Comparison of ENCODE assay signal across 28 cellular contexts in the genomic region with DNA sequence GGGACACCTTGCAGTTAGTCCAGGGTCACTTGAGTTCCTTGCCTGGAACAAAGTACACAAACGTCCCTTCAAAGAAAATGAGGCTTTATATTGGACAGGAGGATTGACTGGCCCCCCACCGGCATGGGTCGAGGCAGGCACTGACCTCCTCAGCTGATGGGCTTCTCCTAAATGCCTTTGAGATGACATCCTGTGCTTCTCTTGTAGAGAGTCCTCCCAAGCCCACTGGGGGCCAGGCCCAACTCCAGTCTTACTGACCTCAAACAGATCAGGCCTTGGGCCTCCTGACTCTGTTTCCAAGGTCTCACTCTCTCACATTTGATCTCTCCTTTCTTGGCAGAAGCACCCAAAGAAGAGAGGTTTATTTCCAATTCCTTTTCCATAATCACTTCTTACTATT.
DNase-seq lines count a peak whose midpoint lies in the region; ATAC-seq, FAIRE-seq and TF ChIP-seq lines count a peak whose summit lies in the region.
"Had no signal": no experiment of that assay in that cellular context is flagged by ENCODE, and none has a peak within 500 bp of the region (broad histone marks: within the 10 kb centered on the region; RNA-seq: fewer than 3 reads in every experiment).

No MANE protein-coding gene starts in this region.

- no peak overlapping the region for H3K4me3 Mint-ChIP-seq in neural crest cell
- H3K4me3 Mint-ChIP-seq: CD14-positive monocyte; CD4-positive, CD25-positive, alpha-beta regulatory T cell; CD8-positive, alpha-beta T cell had no signal

- H4K20me1 ChIP-seq in H1 (replicated peaks in 1 of 2; ENCODE audit: control insufficient read depth in 1 of 2, insufficient read depth in 2 of 2, low read length in 2 of 2) = no peaks in the 10 kb centered on the region
- H4K20me1 ChIP-seq: BLaER1 had no signal

- no peak overlapping the region for H3K56ac ChIP-seq in H1 (replicated peaks; ENCODE audit: insufficient read length, low read depth, low read length)
- no peak overlapping the region for H3K56ac ChIP-seq in mesendoderm (ENCODE audit: low read length)

- H3K4me1 ChIP-seq in H1 (replicated peaks in 1 of 4; ENCODE audit: control insufficient read depth in 3 of 4, insufficient read depth in 4 of 4, low read length in 3 of 4) (peaks cover 1 to 21% (median 12%) of the 10 kb centered on the region in 4 experiments), mesendoderm (ENCODE audit: control insufficient read depth, low read depth, low read length) (no peaks in the 10 kb centered on the region), neuronal stem cell (ENCODE audit: control insufficient read depth in 2 of 2, insufficient read depth in 1 of 2, low read depth in 1 of 2, low read length in 2 of 2) (peaks cover 16 to 29% of the 10 kb centered on the region in 2 donors)
- H3K4me1 ChIP-seq: BE2C, BLaER1 had no signal

- no peak overlapping the region for H2BK20ac ChIP-seq in H1 (ENCODE audit: low read length)

- H3K14ac ChIP-seq in H1 (ENCODE audit: insufficient read length) (no peak overlapping the region), neuronal stem cell (ENCODE audit: low read length) (no peak overlapping the region)

- H3K79me1 ChIP-seq in H1 (ENCODE audit: low read depth, low read length) (no peaks in the 10 kb centered on the region), mesendoderm (ENCODE audit: low read length) (no peaks in the 10 kb centered on the region), neuronal stem cell (ENCODE audit: low read depth, low read length) (no peaks in the 10 kb centered on the region)

- H3K27me3 ChIP-seq in H1 (replicated peaks in 1 of 4; ENCODE audit: control insufficient read depth in 3 of 4, extremely low read depth in 1 of 4, insufficient read depth in 3 of 4, low read length in 3 of 4) = no peaks in the 10 kb centered on the region
- H3K27me3 ChIP-seq in mesendoderm (ENCODE audit: insufficient read depth, low read length, poor library complexity) = no peaks in the 10 kb centered on the region
- H3K27me3 ChIP-seq in neuronal stem cell (ENCODE audit: control insufficient read depth in 3 of 3, insufficient read depth in 3 of 3, low read depth in 1 of 3, low read length in 3 of 3) = no peaks in the 10 kb centered on the region
- H3K27me3 ChIP-seq: BLaER1 had no signal

- TF ChIP-seq RAD21 in H1 (IDR thresholded peaks at IDR 0.05 in 1 of 2, conservative IDR thresholded peaks at IDR 0.05 in 1 of 2; ENCODE audit: low read depth in 2 of 2, low read length in 2 of 2) = no peak

- no peaks in the 10 kb centered on the region for H3K27me3 Mint-ChIP-seq in neural crest cell (ENCODE audit: low read depth)
- H3K27me3 Mint-ChIP-seq: CD4-positive, CD25-positive, alpha-beta regulatory T cell had no signal

- H3K9me3 Mint-ChIP-seq in neural crest cell = peaks cover 3% of the 10 kb centered on the region
- H3K9me3 Mint-ChIP-seq: CD8-positive, alpha-beta T cell had no signal

- peaks cover 9 to 15% of the 10 kb centered on the region in 2 experiments; a peak in 1 of 4 replicates for H3K9me3 ChIP-seq in H1 (ENCODE audit: insufficient read depth in 2 of 2, low read depth in 1 of 2, low read length in 1 of 2)
- H3K9me3 ChIP-seq in neuronal stem cell (replicated peaks in 1 of 2; ENCODE audit: control insufficient read depth in 2 of 2, insufficient read depth in 1 of 2, low read depth in 1 of 2, low read length in 2 of 2) = no peaks in the 10 kb centered on the region
- H3K9me3 ChIP-seq: BE2C had no signal

- H3K9ac ChIP-seq in H1 (replicated peaks in 1 of 4; ENCODE audit: extremely low read depth in 1 of 4, low read depth in 3 of 4, low read length in 3 of 4) (no peak overlapping the region), mesendoderm (ENCODE audit: low read length) (no peak overlapping the region), neuronal stem cell (ENCODE audit: low read depth, low read length, poor library complexity) (no peak overlapping the region)
- H3K9ac ChIP-seq: BLaER1 had no signal

- peaks cover 9% of the 10 kb centered on the region for H3K36me3 Mint-ChIP-seq in neural crest cell (ENCODE audit: low read depth)
- H3K36me3 Mint-ChIP-seq: CD14-positive monocyte; CD4-positive, CD25-positive, alpha-beta regulatory T cell; CD8-positive, alpha-beta T cell had no signal

- H3K4me2 ChIP-seq in H1 (ENCODE audit: insufficient read depth in 1 of 2, low read depth in 2 of 2, low read length in 2 of 2) = no peak overlapping the region
- H3K4me2 ChIP-seq in mesendoderm (ENCODE audit: low read length) = no peak overlapping the region
- H3K4me2 ChIP-seq in neuronal stem cell (ENCODE audit: insufficient read depth, low read length, poor library complexity, severe bottlenecking) = no peak overlapping the region
- H3K4me2 ChIP-seq: BLaER1 had no signal

- no peak overlapping the region for H4K8ac ChIP-seq in H1 (ENCODE audit: extremely low read depth, insufficient read depth, low read length)
- no peak overlapping the region for H4K8ac ChIP-seq in mesendoderm (ENCODE audit: low read depth, low read length)
- no peak overlapping the region for H4K8ac ChIP-seq in neuronal stem cell (ENCODE audit: low read depth, low read length)

- TF ChIP-seq EP300 in H1 (IDR thresholded peaks at IDR 0.05; ENCODE audit: borderline replicate concordance in 1 of 2, low read depth in 2 of 2, low read length in 2 of 2) = no peak

- H3K36me3 ChIP-seq in H1 (ENCODE audit: control insufficient read depth in 2 of 4, insufficient read depth in 4 of 4, low read length in 3 of 4) = no peaks in the 10 kb centered on the region; a peak in 1 of 8 replicates
- H3K36me3 ChIP-seq in mesendoderm (ENCODE audit: control insufficient read depth, insufficient read depth, low read length) = no peaks in the 10 kb centered on the region
- H3K36me3 ChIP-seq in neuronal stem cell (replicated peaks in 1 of 2; ENCODE audit: control insufficient read depth in 2 of 2, insufficient read depth in 2 of 2, low read length in 2 of 2) = no peaks in the 10 kb centered on the region
- H3K36me3 ChIP-seq: BE2C, BLaER1 had no signal

- H3K4ac ChIP-seq in H1 (replicated peaks; ENCODE audit: insufficient read length, low read depth, low read length) (no peak overlapping the region), mesendoderm (ENCODE audit: low read depth, low read length) (no peak overlapping the region), neuronal stem cell (ENCODE audit: low read length) (no peak overlapping the region)

- H3K79me2 ChIP-seq in H1 (ENCODE audit: control insufficient read depth in 1 of 2, insufficient read depth in 2 of 2, low read length in 2 of 2) (no peaks in the 10 kb centered on the region), mesendoderm (ENCODE audit: control insufficient read depth, insufficient read depth, low read length) (no peaks in the 10 kb centered on the region)

- peaks cover 45% of the 10 kb centered on the region for H3K4me1 Mint-ChIP-seq in neural crest cell
- H3K4me1 Mint-ChIP-seq: CD14-positive monocyte; CD4-positive, CD25-positive, alpha-beta regulatory T cell had no signal

- H4K5ac ChIP-seq in H1 (ENCODE audit: insufficient read length, low read depth, low read length) = no peak overlapping the region
- no peak overlapping the region for H4K5ac ChIP-seq in mesendoderm (ENCODE audit: low read length)

- no peak for TF ChIP-seq POLR2A in H1 (IDR thresholded peaks at IDR 0.05; ENCODE audit: control extremely low read depth in 1 of 2, low read depth in 2 of 2, low read length in 2 of 2)

- 90% methylated on average over 3 of the region's 3 CpGs; no CpG with 5 or more reads in 1 of the 2 experiments for WGBS in H1 (ENCODE audit: extremely low coverage in 1 of 2, insufficient coverage in 1 of 2, insufficient read length in 1 of 2, insufficient replicate concordance in 2 of 2, low coverage in 1 of 2, low lambda C conversion rate in 2 of 2, missing lambda C conversion rate in 1 of 2), 2 experiments
- WGBS in mesendoderm (ENCODE audit: extremely low coverage, insufficient coverage, low lambda C conversion rate) = no CpG with 5 or more reads among the region's 3 CpGs
- WGBS in neuronal stem cell (ENCODE audit: extremely low coverage in 2 of 2, insufficient read length in 2 of 2, insufficient replicate concordance in 1 of 2), 2 donors = no CpG with 5 or more reads among the region's 3 CpGs

- H2BK12ac ChIP-seq in H1 (ENCODE audit: low read depth, low read length) (0 out of 2 replicates have a peak overlapping the region, but pooled peaks have one; percentile 33), neuronal stem cell (ENCODE audit: low read length) (no peak overlapping the region)

- H2BK5ac ChIP-seq in H1 (ENCODE audit: low read depth, low read length) = no peak overlapping the region
- H2BK5ac ChIP-seq in mesendoderm (ENCODE audit: low read length) = no peak overlapping the region
- no peak overlapping the region for H2BK5ac ChIP-seq in neuronal stem cell (ENCODE audit: low read length)

- H3K27ac ChIP-seq in H1 (ENCODE audit: low read depth, low read length) (no peak overlapping the region), mesendoderm (ENCODE audit: low read depth, low read length) (no peak overlapping the region), neuronal stem cell (replicated peaks; ENCODE audit: low read length) (peak overlapping the region; percentile 37)
- H3K27ac ChIP-seq: BLaER1 had no signal

- no peak overlapping the region for H2BK120ac ChIP-seq in H1 (replicated peaks; ENCODE audit: low read depth, low read length)
- H2BK120ac ChIP-seq in mesendoderm (ENCODE audit: low read depth, low read length) = no peak overlapping the region
- no peak overlapping the region for H2BK120ac ChIP-seq in neuronal stem cell (ENCODE audit: low read depth, low read length)

- intact Hi-C loops in cardiac septum (cut with DNase I) = no loop called here

- H3K27ac Mint-ChIP-seq in neural crest cell (ENCODE audit: unreplicated experiment) = no peak overlapping the region
- H3K27ac Mint-ChIP-seq: CD14-positive monocyte; CD8-positive, alpha-beta T cell had no signal

- TF ChIP-seq CTCF in H1 (IDR thresholded peaks at IDR 0.05; ENCODE audit: control extremely low read depth in 1 of 3, insufficient read depth in 1 of 3, low read depth in 1 of 3, low read length in 3 of 3) = no peak
- no peak for TF ChIP-seq CTCF in neural crest cell (conservative IDR thresholded peaks at IDR 0.05)

- H2BK15ac ChIP-seq in H1 (ENCODE audit: low read length) (no peak overlapping the region), mesendoderm (replicated peaks; ENCODE audit: low read depth) (no peak overlapping the region), neuronal stem cell (ENCODE audit: low read length) (no peak overlapping the region)

- DNase-seq in H1 (ENCODE audit: low read depth in 1 of 2, low spot score in 2 of 2) (no peak), mesendoderm (no peak), neural crest cell (ENCODE audit: low read depth, low spot score) (peak; percentile 2), neuronal stem cell (ENCODE audit: low spot score) (no peak), cardiac septum (ENCODE audit: low spot score) (no peak), HTR-8/SVneo (ENCODE audit: insufficient read length, low spot score) (no peak), NCI-H82 treated with DMSO at 0.1 percent for 48 hours (lab: John Stamatoyannopoulos, UW; ENCODE audit: unreplicated experiment) (no peak)
- DNase-seq: 8988T; ACHN; BE2C; C1 segment of cervical spinal cord; CD4-positive, CD25-positive, alpha-beta regulatory T cell; CD8-positive, alpha-beta T cell; COR-L47; DMS 273 treated with DMSO at 0.1 percent for 48 hours; DMS153; DMS53; DMS79; DND-41; EL; GDM1 had no signal

- no peak for ATAC-seq in GM21367 (IDR thresholded peaks at IDR 0.05; ENCODE audit: unreplicated experiment)
- ATAC-seq: CD8-positive, alpha-beta T cell; GM12878 had no signal

- H2AFZ ChIP-seq in H1 (ENCODE audit: low read length) = no peak overlapping the region
- H2AFZ ChIP-seq in neuronal stem cell (ENCODE audit: low read length) = no peak overlapping the region

- H3K23ac ChIP-seq in H1 (ENCODE audit: insufficient read length) (no peak overlapping the region), mesendoderm (ENCODE audit: low read length) (no peak overlapping the region), neuronal stem cell (ENCODE audit: low read depth, low read length, poor library complexity) (no peak overlapping the region)

- H3K23me2 ChIP-seq in H1 (ENCODE audit: low read depth, low read length) = no peaks in the 10 kb centered on the region

- no peak for FAIRE-seq in H1 (lab: Jason Lieb, UNC)
- FAIRE-seq in HTR-8/SVneo (lab: Jason Lieb, UNC) = no peak
- FAIRE-seq: A204.1, GM12878, GM12892, GM18507 had no signal

- no peak overlapping the region for H4K91ac ChIP-seq in H1 (replicated peaks; ENCODE audit: insufficient read length, low read length)
- no peak overlapping the region for H4K91ac ChIP-seq in neuronal stem cell (ENCODE audit: low read depth, low read length, poor library complexity)

- no peak overlapping the region for H3K4me3 ChIP-seq in H1 (ENCODE audit: extremely low read depth in 1 of 4, insufficient read depth in 2 of 4, low read depth in 3 of 4, low read length in 4 of 4)
- H3K4me3 ChIP-seq in mesendoderm (ENCODE audit: low read length) = no peak overlapping the region
- no peak overlapping the region for H3K4me3 ChIP-seq in neuronal stem cell (ENCODE audit: low read length in 2 of 2)
- H3K4me3 ChIP-seq: BLaER1, GM12878 had no signal

- no peak overlapping the region for H2AK5ac ChIP-seq in H1 (ENCODE audit: low read depth, low read length)
- H2AK5ac ChIP-seq in mesendoderm (ENCODE audit: low read length) = no peak overlapping the region
- peak overlapping the region; percentile 27 for H2AK5ac ChIP-seq in neuronal stem cell (ENCODE audit: low read depth, low read length)

- CTCF ChIA-PET in H1 (lab: Charles Lee; ENCODE audit: partially characterized antibody) = no interaction called here

- POLR2A ChIA-PET in H1 (lab: Charles Lee; ENCODE audit: partially characterized antibody) = no interaction called here

- H3K18ac ChIP-seq in H1 (ENCODE audit: extremely low read depth, low read length) (no peak overlapping the region), mesendoderm (ENCODE audit: low read length) (peak overlapping the region; percentile 41), neuronal stem cell (ENCODE audit: low read length) (peak overlapping the region; percentile 33)
